Comparison of ENCODE assay signal across 3 cellular contexts in genomic region chr17:44330283-44330682, GRCh38. TPM values are rescaled to one million over a fixed set of nuclear protein-coding genes. Genes with fewer than 3 reads are reported as not detected.
"Had no signal": no experiment of that assay in that cellular context is flagged by ENCODE, and none has a peak within 500 bp of the region (broad histone marks: within the 10 kb centered on the region; RNA-seq: fewer than 3 reads in every experiment).

No MANE protein-coding gene starts in this region.

RNA-seq across cellular contexts. Expression of gene RUNDC3A, which starts 21.9 kb away (rescaled TPM):
- total RNA-seq: activated CD4-positive, alpha-beta memory T cell treated with anti-CD3 and anti-CD28 coated beads for 36 hours had no signal

RNA-seq across cellular contexts. Expression of gene FAM171A2, which starts 33.4 kb away (rescaled TPM):
- total RNA-seq: T-helper 1 cell treated with Interleukin-12 subunit alpha and Interleukin-12 subunit beta and Interleukin-4 antibody, amounts not matched to agents 30 ng/mL and 1 ng/mL, for 36 hours had no signal

RNA-seq across cellular contexts. Expression of gene ITGA2B, which starts 59.2 kb away (rescaled TPM):
- total RNA-seq: activated B cell treated with CpG ODN at 0.5 μM for 24 hours had no signal
